In genomic region chr17:28371245-28372202, GRCh38 we compare ENCODE assay signal across 8 cellular contexts. TPM values are rescaled to one million over a fixed set of nuclear protein-coding genes. Genes with fewer than 3 reads are reported as not detected.
A peak's percentile ranks its signal among the peaks of the same experiment; 100 is the strongest.
DNase-seq lines count a peak whose midpoint lies in the region; ATAC-seq, FAIRE-seq and TF ChIP-seq lines count a peak whose summit lies in the region.

TSS of gene SARM1 (plus strand) at chr17:28371694. CDS start at chr17:28372033, 339 bp downstream.

- H3K36me3 ChIP-seq in endocrine pancreas (ENCODE audit: control insufficient read depth, insufficient read depth, low read length): no peaks in the 10 kb centered on the region

- H3K9me3 ChIP-seq in A549: no peaks in the 10 kb centered on the region
- H3K9me3 ChIP-seq in endocrine pancreas (ENCODE audit: control insufficient read depth, low read length): no peaks in the 10 kb centered on the region

- CTCF ChIA-PET in A549 (lab: Yijun Ruan, JAX): interaction anchor here (0.7 to 3.2 kb wide), 5 partner anchors 8 to 161 kb away, joined by 3 to 12 read pairs (median 3); no protein-coding TSS in a partner anchor
- CTCF ChIA-PET in activated CD8-positive, alpha-beta memory T cell treated with anti-CD3 and anti-CD28 coated beads, Interleukin-2, amount 10 ng/mL, durations not matched to agents 7 days and 5 days (lab: Charles Lee): interaction anchor here (1.1 to 1.6 kb wide), 5 partner anchors 14 to 178 kb away, joined by 3 to 6 read pairs (median 3); partner anchors contain the start of genes IFT20, POLDIP2 and TNFAIP1

- peak within 1 kb of the TSS; percentile 77 for H3K27ac Mint-ChIP-seq in activated CD8-positive, alpha-beta memory T cell treated with anti-CD3 and anti-CD28 coated beads, Interleukin-2, amount 10 ng/mL, durations not matched to agents 7 days and 5 days

- no peaks in the 10 kb centered on the region for H3K36me3 Mint-ChIP-seq in activated CD8-positive, alpha-beta memory T cell treated with anti-CD3 and anti-CD28 coated beads, Interleukin-2, amount 10 ng/mL, durations not matched to agents 7 days and 5 days

- H3K9me3 Mint-ChIP-seq in activated CD8-positive, alpha-beta memory T cell treated with anti-CD3 and anti-CD28 coated beads, Interleukin-2, amount 10 ng/mL, durations not matched to agents 7 days and 5 days (ENCODE audit: low read depth): no peaks in the 10 kb centered on the region

- peak within 1 kb of the TSS; percentile 82 for H3K4me3 Mint-ChIP-seq in activated CD8-positive, alpha-beta memory T cell treated with anti-CD3 and anti-CD28 coated beads, Interleukin-2, amount 10 ng/mL, durations not matched to agents 7 days and 5 days

- H3K4me1 ChIP-seq in A549 (peaks cover 30% of the 10 kb centered on the region), endocrine pancreas (ENCODE audit: control insufficient read depth, insufficient read depth, low read length) (no peaks in the 10 kb centered on the region)

- H3K9ac ChIP-seq in endocrine pancreas (ENCODE audit: control insufficient read depth, insufficient read depth, low read length): peak within 1 kb of the TSS; percentile 69

- POLR2A ChIA-PET in A549 (lab: Yijun Ruan, JAX): interaction anchor here (1.0 to 3.0 kb wide), 3 partner anchors 9 to 36 kb away, joined by 3 to 43 read pairs (median 3); partner anchors contain the start of genes POLDIP2 and TNFAIP1

- H3K4me2 ChIP-seq in A549: peak within 1 kb of the TSS; percentile 81

- DNase-seq in A549 (ENCODE audit: low read depth in 1 of 2, low spot score in 1 of 2): peak; percentile 94 to 95
- peak; percentile 98 for DNase-seq in NCI-H69 (lab: John Stamatoyannopoulos, UW)
- DNase-seq in activated CD8-positive, alpha-beta memory T cell treated with anti-CD3 and anti-CD28 coated beads, Interleukin-2, amount 10 ng/mL, durations not matched to agents 7 days and 5 days: peak; percentile 96
- DNase-seq in midbrain (lab: John Stamatoyannopoulos, UW): peak; percentile 77
- DNase-seq in stimulated activated CD8-positive, alpha-beta memory T cell treated with anti-CD3 and anti-CD28 coated beads, Interleukin-15, amount 100 ng/mL, for 24 hours (ENCODE audit: low read depth): peak; percentile 60

- peak within 1 kb of the TSS; percentile 83 to 87 for H3K27ac ChIP-seq in A549

- TF ChIP-seq POLR2A in A549 (IDR thresholded peaks at IDR 0.05; ENCODE audit: low read length): peak; percentile 38

- H3K4me3 ChIP-seq in A549 (peak within 1 kb of the TSS; percentile 57), endocrine pancreas (ENCODE audit: control insufficient read depth, insufficient read depth, low read length) (peak within 1 kb of the TSS; percentile 34)

- ATAC-seq in A549: peak; percentile 71 to 90
- peak; percentile 56 for ATAC-seq in GM18861 (IDR thresholded peaks at IDR 0.05; ENCODE audit: unreplicated experiment)
- peak; percentile 68 for ATAC-seq in HG03108 (IDR thresholded peaks at IDR 0.05; ENCODE audit: unreplicated experiment)
- peak; percentile 96 for ATAC-seq in activated CD8-positive, alpha-beta memory T cell treated with anti-CD3 and anti-CD28 coated beads, Interleukin-2, amount 10 ng/mL, durations not matched to agents 7 days and 5 days

- no peaks in the 10 kb centered on the region for H3K27me3 ChIP-seq in endocrine pancreas (ENCODE audit: control insufficient read depth, insufficient read depth, low read length)

- TF ChIP-seq RAD21 in A549 (conservative IDR thresholded peaks at IDR 0.05 in 1 of 2, IDR thresholded peaks at IDR 0.05 in 1 of 2): no peak

- TF ChIP-seq EP300 in A549 (IDR thresholded peaks at IDR 0.05): no peak

- no peaks in the 10 kb centered on the region for H3K27me3 Mint-ChIP-seq in activated CD8-positive, alpha-beta memory T cell treated with anti-CD3 and anti-CD28 coated beads, Interleukin-2, amount 10 ng/mL, durations not matched to agents 7 days and 5 days

- FAIRE-seq in A549 (lab: Jason Lieb, UNC): no peak

- H3K4me1 Mint-ChIP-seq in activated CD8-positive, alpha-beta memory T cell treated with anti-CD3 and anti-CD28 coated beads, Interleukin-2, amount 10 ng/mL, durations not matched to agents 7 days and 5 days: peaks cover 20% of the 10 kb centered on the region

- 5% methylated on average over 37 of the region's 80 CpGs for WGBS in A549 (ENCODE audit: missing lambda C conversion rate)

- TF ChIP-seq CTCF in A549 (IDR thresholded peaks at IDR 0.05): no peak

TF ChIP-seq in A549, 52 proteins besides CTCF, POLR2A, EP300 and RAD21 (continues in another document):
- TF ChIP-seq MAZ (IDR thresholded peaks at IDR 0.05; ENCODE audit: borderline replicate concordance, low read depth, low read length) (0 out of 2 replicates have a peak, but pooled peaks have one; percentile 26), ESRRA (IDR thresholded peaks at IDR 0.05; ENCODE audit: borderline replicate concordance, low read length) (no peak), ZSCAN20 (CRISPR knock-in tag; IDR thresholded peaks at IDR 0.05) (no peak), JUN (IDR thresholded peaks at IDR 0.05) (peak in 1 of 2 experiments; percentile 43; a peak in 2 of 5 replicates), MAX (IDR thresholded peaks at IDR 0.05) (peak; percentile 65), PBX3 (IDR thresholded peaks at IDR 0.05) (no peak; the same call in 1 of the 2 replicates), HMGXB4 (CRISPR knock-in tag; IDR thresholded peaks at IDR 0.05; ENCODE audit: borderline replicate concordance) (no peak), PHF8 (IDR thresholded peaks at IDR 0.05; ENCODE audit: borderline replicate concordance, low read depth) (0 out of 2 replicates have a peak, but pooled peaks have one; percentile 2), CEBPB (IDR thresholded peaks at IDR 0.05) (no peak), HOXB5 (CRISPR knock-in tag; IDR thresholded peaks at IDR 0.05) (no peak), USF2 (IDR thresholded peaks at IDR 0.05) (peak; percentile 94), JUNB (IDR thresholded peaks at IDR 0.05) (no peak), ZNF302 (CRISPR knock-in tag; IDR thresholded peaks at IDR 0.05) (no peak), FOSB (CRISPR knock-in tag; IDR thresholded peaks at IDR 0.05) (no peak)

RNA-seq across cellular contexts. Expression of gene SARM1, which starts in this region (rescaled TPM):
- polyA plus RNA-seq in A549 (2011; rRNA removed) (4.0 and 4.8 TPM in 2 replicates), A549 (2017; fragmentation: RNase III; extraction: RNeasy Plus Mini Kit Qiagen cat#74134 plus additional on column Dnase treatment) (6.1 to 7.5 TPM (median 6.9 TPM) in 3 replicates)
- polyA plus RNA-seq in A549 (2012; cell fraction: cytosol; rRNA removed): 4.2 and 6.2 TPM in 2 replicates
- 13.3 and 16.9 TPM in 2 replicates for polyA plus RNA-seq in A549 (2012; cell fraction: nucleus; rRNA removed)
- 7.6 and 10.6 TPM in 2 replicates for polyA minus RNA-seq in A549 (2011; rRNA and poly(A)+ RNA removed)
- total RNA-seq in activated CD8-positive, alpha-beta memory T cell treated with anti-CD3 and anti-CD28 coated beads, Interleukin-2, amount 10 ng/mL, durations not matched to agents 7 days and 5 days: 10 to 100 TPM; 20.2 to 24.8 TPM

Comparison
In these comparisons a context has a peak if more than half of its experiments do, and no peak if none do; other contexts are left out.
1. Peak in every context shown above with its lines: DNase-seq, ATAC-seq, H3K4me3 ChIP-seq and H3K27ac ChIP-seq.